15 cellular contexts compared by ENCODE assay signal in the genomic region with DNA sequence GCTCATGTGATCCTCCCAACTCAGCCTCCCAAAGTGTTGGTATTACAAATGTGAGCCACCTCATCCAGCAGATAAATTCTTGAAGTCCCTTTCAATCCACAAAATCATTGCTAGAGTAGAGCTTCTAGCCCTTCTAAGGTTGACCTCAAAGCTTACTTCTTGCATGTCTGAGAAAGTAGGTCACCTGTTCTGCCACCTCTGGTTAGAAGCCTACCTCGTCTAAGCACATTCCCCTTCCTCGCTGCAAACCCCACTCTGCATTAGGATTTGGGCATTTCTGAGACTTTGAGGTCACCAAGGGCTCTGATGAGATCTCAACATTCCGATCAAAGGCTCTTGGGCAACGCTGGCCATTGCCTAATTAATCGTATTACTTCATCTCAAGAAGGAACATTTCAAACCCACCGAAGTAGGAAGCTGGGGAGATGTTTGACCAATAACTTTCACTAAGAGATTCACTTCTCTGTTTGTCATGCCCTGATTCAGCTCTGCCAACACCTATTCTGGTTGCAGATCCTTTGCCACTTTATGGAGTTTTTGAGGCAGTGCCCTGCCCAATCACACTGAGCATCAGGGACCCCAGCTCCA. TPM values are rescaled to one million over a fixed set of nuclear protein-coding genes. Genes with fewer than 3 reads are reported as not detected.
A peak's percentile ranks its signal among the peaks of the same experiment; 100 is the strongest.
DNase-seq lines count a peak whose midpoint lies in the region; TF ChIP-seq lines count a peak whose summit lies in the region.
"Had no signal": no experiment of that assay in that cellular context is flagged by ENCODE, and none has a peak within 500 bp of the region (broad histone marks: within the 10 kb centered on the region; RNA-seq: fewer than 3 reads in every experiment).

No MANE protein-coding gene starts in this region.

- no peak overlapping the region for H3K4me3 ChIP-seq in esophagus squamous epithelium
- no peak overlapping the region for H3K4me3 ChIP-seq in transverse colon
- H3K4me3 ChIP-seq: neural progenitor cell had no signal

- H3K27me3 ChIP-seq in esophagus squamous epithelium (no peaks in the 10 kb centered on the region), transverse colon (no peaks in the 10 kb centered on the region)
- H3K27me3 ChIP-seq: foreskin keratinocyte, neural progenitor cell had no signal

- TF ChIP-seq POLR2A in esophagus squamous epithelium (IDR thresholded peaks at IDR 0.05) (no peak), transverse colon (IDR thresholded peaks at IDR 0.05) (no peak)

- DNase-seq in activated naive CD4-positive, alpha-beta T cell treated with anti-CD3 and anti-CD28 coated beads, Interleukin-2, amount 10 ng/mL, durations not matched to agents 7 days and 5 days: no peak
- DNase-seq in activated naive CD4-positive, alpha-beta T cell treated with anti-CD3 and anti-CD28 coated beads, Interleukin-2, amount 50 U/mL, for 16 hours: no peak
- DNase-seq in SIG-M5 treated with dmso at 0.1 percent for 504 hours (lab: John Stamatoyannopoulos, UW; ENCODE audit: unreplicated experiment) (peak; percentile 79), esophagus squamous epithelium (lab: John Stamatoyannopoulos, UW) (no peak), transverse colon (no peak), AG20443 (ENCODE audit: low spot score) (no peak), GF-D8 (lab: John Stamatoyannopoulos, UW) (no peak), NCI-H524 treated with DMSO at 0.1 percent for 48 hours (lab: John Stamatoyannopoulos, UW) (no peak)
- DNase-seq: foreskin keratinocyte; NCI-H2171 treated with DMSO at 0.1 percent for 48 hours; right cardiac atrium; stimulated activated CD4-positive, alpha-beta T cell treated with anti-CD3 and anti-CD28 coated beads, Interleukin-4, amount 100 ng/mL, for 24 hours had no signal

- in situ Hi-C loops in transverse colon (cut with MboI; ENCODE audit: low pct_ligation_motif_present in 1 of 4, low pct_unique_long_range_greater_than_20kb in 1 of 4, low sequenced_read_pairs in 3 of 4): no loop called here

- peak overlapping the region in 3 of 4 donors; percentile 44 to 51 (median 44) for H3K27ac ChIP-seq in esophagus squamous epithelium
- H3K27ac ChIP-seq in transverse colon: peak overlapping the region in 3 of 4 donors; percentile 34 to 86 (median 42)
- H3K27ac ChIP-seq: foreskin keratinocyte, neural progenitor cell had no signal

- WGBS in esophagus squamous epithelium, 2 donors: 61 to 84% methylated on average over 6 of the region's 6 CpGs
- WGBS in transverse colon (ENCODE audit: low coverage in 1 of 2), 2 donors: 79 to 81% methylated on average over 3 to 6 of the region's 6 CpGs

- H3K36me3 Mint-ChIP-seq in activated naive CD4-positive, alpha-beta T cell treated with anti-CD3 and anti-CD28 coated beads, Interleukin-2, amount 10 ng/mL, durations not matched to agents 7 days and 5 days: peaks cover 79% of the 10 kb centered on the region

- H3K27ac Mint-ChIP-seq in activated naive CD4-positive, alpha-beta T cell treated with anti-CD3 and anti-CD28 coated beads, Interleukin-2, amount 10 ng/mL, durations not matched to agents 7 days and 5 days: peak overlapping the region; percentile 73
- H3K27ac Mint-ChIP-seq: activated naive CD4-positive, alpha-beta T cell treated with anti-CD3 and anti-CD28 coated beads, Interleukin-2, amount 50 U/mL, for 72 hours; neural progenitor cell; type B pancreatic cell had no signal

- no peak overlapping the region for H3K4me3 Mint-ChIP-seq in activated naive CD4-positive, alpha-beta T cell treated with anti-CD3 and anti-CD28 coated beads, Interleukin-2, amount 10 ng/mL, durations not matched to agents 7 days and 5 days
- H3K4me3 Mint-ChIP-seq: neural progenitor cell, type B pancreatic cell had no signal

- peaks cover 81% of the 10 kb centered on the region for H3K4me1 Mint-ChIP-seq in activated naive CD4-positive, alpha-beta T cell treated with anti-CD3 and anti-CD28 coated beads, Interleukin-2, amount 10 ng/mL, durations not matched to agents 7 days and 5 days

- H3K27me3 Mint-ChIP-seq in activated naive CD4-positive, alpha-beta T cell treated with anti-CD3 and anti-CD28 coated beads, Interleukin-2, amount 10 ng/mL, durations not matched to agents 7 days and 5 days: no peaks in the 10 kb centered on the region

- H3K36me3 ChIP-seq in esophagus squamous epithelium (peaks cover 0 to 11% (median 0%) of the 10 kb centered on the region in 3 donors), transverse colon (peaks cover 0 to 4% (median 0%) of the 10 kb centered on the region in 4 donors)
- H3K36me3 ChIP-seq: neural progenitor cell had no signal

- CTCF ChIA-PET in activated naive CD4-positive, alpha-beta T cell treated with anti-CD3 and anti-CD28 coated beads, Interleukin-2, amount 10 ng/mL, durations not matched to agents 7 days and 5 days (lab: Charles Lee): interaction anchor here (0.6 to 1.5 kb wide), 5 partner anchors 9 to 151 kb away, joined by 3 to 4 read pairs (median 3); no protein-coding TSS in a partner anchor

- H3K9me3 ChIP-seq in esophagus squamous epithelium (no peaks in the 10 kb centered on the region), transverse colon (no peaks in the 10 kb centered on the region)

- no peak for TF ChIP-seq EP300 in transverse colon (IDR thresholded peaks at IDR 0.05; ENCODE audit: low read depth)

- no peak for TF ChIP-seq CTCF in esophagus squamous epithelium (IDR thresholded peaks at IDR 0.05)
- TF ChIP-seq CTCF in transverse colon (IDR thresholded peaks at IDR 0.05): no peak

- peaks cover 15 to 69% (median 29%) of the 10 kb centered on the region in 3 donors for H3K4me1 ChIP-seq in esophagus squamous epithelium
- H3K4me1 ChIP-seq in transverse colon: peaks cover 10 to 47% (median 30%) of the 10 kb centered on the region in 4 donors
- H3K4me1 ChIP-seq: foreskin keratinocyte had no signal

- intact Hi-C loops in esophagus squamous epithelium (cut with DNase I): loop anchor here (10.0 kb wide), 1 partner anchor 438 kb away; no protein-coding TSS in a partner anchor
- intact Hi-C loops in transverse colon (cut with DNase I; ENCODE audit: low total_unique reads): no loop called here

- H3K9me3 Mint-ChIP-seq in activated naive CD4-positive, alpha-beta T cell treated with anti-CD3 and anti-CD28 coated beads, Interleukin-2, amount 10 ng/mL, durations not matched to agents 7 days and 5 days: no peaks in the 10 kb centered on the region
- H3K9me3 Mint-ChIP-seq: activated naive CD4-positive, alpha-beta T cell treated with anti-CD3 and anti-CD28 coated beads, Interleukin-2, amount 50 U/mL, for 72 hours; neural progenitor cell; type B pancreatic cell had no signal

RNA-seq across cellular contexts. Expression of a gene that starts 8.6 kb away (rescaled TPM):
- total RNA-seq in esophagus squamous epithelium (10 to 100 TPM in 1 of 4 donors, 1 to 10 TPM in 3; 1.9 to 11.6 (median 4.3) TPM), transverse colon (10 to 100 TPM in 3 of 4 donors, 1 to 10 TPM in 1; 4.0 to 28.1 (median 15.1) TPM)
